Comparison of ENCODE assay signal across 18 cellular contexts in genomic region chr1:62325076-62325475, GRCh38. TPM values are rescaled to one million over a fixed set of nuclear protein-coding genes. Genes with fewer than 3 reads are reported as not detected.
A peak's percentile ranks its signal among the peaks of the same experiment; 100 is the strongest.
DNase-seq lines count a peak whose midpoint lies in the region; ATAC-seq and TF ChIP-seq lines count a peak whose summit lies in the region.
"Had no signal": no experiment of that assay in that cellular context is flagged by ENCODE, and none has a peak within 500 bp of the region (broad histone marks: within the 10 kb centered on the region; RNA-seq: fewer than 3 reads in every experiment).

No MANE protein-coding gene starts in this region.

- H4K91ac ChIP-seq in IMR-90 (ENCODE audit: insufficient read depth, low read depth, low read length): no peak overlapping the region

- DNase-seq in AG08395 (ENCODE audit: low spot score) (peak; percentile 83), IMR-90 (peak; percentile 7), dedifferentiated amniotic fluid mesenchymal stem cell (ENCODE audit: extremely low spot score) (peak; percentile 85), mesothelial cell of epicardium (ENCODE audit: low spot score in 2 of 2, unreplicated experiment in 2 of 2) (no peak), hippocampal formation (lab: John Stamatoyannopoulos, UW) (no peak), A673 (ENCODE audit: low spot score) (no peak)
- no peak for DNase-seq in activated T-helper 2 cell treated with anti-CD3 and anti-CD28 coated beads, Interferon-gamma antibody, Interleukin-2, Interleukin-4, amounts not matched to agents 10 μg/mL and 5 μg/mL and 100 μg/mL, durations not matched to agents 14 hours and 24 hours and 36 hours (ENCODE audit: low spot score)
- DNase-seq: activated CD4-positive, alpha-beta T cell treated with anti-CD3 and anti-CD28 coated beads for 1 hour; activated T-cell treated with anti-CD3 and anti-CD28 coated beads, Interleukin-2, amount 50 U/mL, for 48 hours; H9; natural killer cell; NCI-H187; NCI-H82 had no signal

- H3K27me3 ChIP-seq in IMR-90 (ENCODE audit: control insufficient read depth, insufficient read depth, low read length): no peaks in the 10 kb centered on the region
- H3K27me3 ChIP-seq in A673 (replicated peaks; ENCODE audit: insufficient read depth, low read depth, low read length, poor library complexity): peaks cover 7% of the 10 kb centered on the region
- H3K27me3 ChIP-seq: brain microvascular endothelial cell had no signal

- WGBS in IMR-90 (ENCODE audit: extremely low coverage in 2 of 2, insufficient read length in 1 of 2), 2 experiments: 50% methylated on average over 1 of the region's 4 CpGs; no CpG with 5 or more reads in 1 of the 2 experiments

- no peak overlapping the region for H2AK9ac ChIP-seq in IMR-90 (replicated peaks; ENCODE audit: low read depth, low read length, poor library complexity)

- ATAC-seq in IMR-90 (ENCODE audit: low read depth) (peak; percentile 61), GM19328 (IDR thresholded peaks at IDR 0.05; ENCODE audit: unreplicated experiment) (no peak)
- ATAC-seq: natural killer cell had no signal

- no TSS peak for BruUV-seq in IMR-90 (replicated peaks; lab: Mats Ljungman, UMichigan)
- no TSS peak for BruUV-seq in A673 (replicated peaks; lab: Mats Ljungman, UMichigan)

- no peak overlapping the region for H3K4me3 Mint-ChIP-seq in mesothelial cell of epicardium
- no peak overlapping the region for H3K4me3 Mint-ChIP-seq in activated T-helper 2 cell treated with anti-CD3 and anti-CD28 coated beads, Interferon-gamma antibody, Interleukin-2, Interleukin-4, amounts not matched to agents 10 μg/mL and 5 μg/mL and 100 μg/mL, durations not matched to agents 14 hours and 24 hours and 36 hours (ENCODE audit: low read depth)
- H3K4me3 Mint-ChIP-seq: H9, natural killer cell, type B pancreatic cell had no signal

- in situ Hi-C loops in IMR-90 (cut with MboI; ENCODE audit: low sequenced_read_pairs): no loop called here

- no peak overlapping the region for H3K14ac ChIP-seq in IMR-90 (replicated peaks; ENCODE audit: low read depth, low read length)

- no peak overlapping the region for H3K27ac ChIP-seq in IMR-90 (ENCODE audit: insufficient read depth, low read length)
- no peak overlapping the region for H3K27ac ChIP-seq in A673 (ENCODE audit: low read depth, low read length, poor library complexity, severe bottlenecking)
- H3K27ac ChIP-seq: brain microvascular endothelial cell had no signal

- H2BK15ac ChIP-seq in IMR-90 (ENCODE audit: low read depth, low read length): no peak overlapping the region

- TF ChIP-seq POLR2A in IMR-90 (IDR thresholded peaks at IDR 0.05; ENCODE audit: low read depth, low read length): no peak

- H3K36me3 ChIP-seq in IMR-90 (ENCODE audit: control insufficient read depth, insufficient read depth, low read length): no peaks in the 10 kb centered on the region
- H3K36me3 ChIP-seq in A673 (ENCODE audit: insufficient read depth, low read length, poor library complexity, severe bottlenecking): no peaks in the 10 kb centered on the region
- H3K36me3 ChIP-seq: brain microvascular endothelial cell had no signal

- H2AK5ac ChIP-seq in IMR-90 (ENCODE audit: low read depth, low read length): no peak overlapping the region

- no peak overlapping the region for H3K23ac ChIP-seq in IMR-90 (ENCODE audit: low read depth, low read length)

- no peak overlapping the region for H2AFZ ChIP-seq in IMR-90 (replicated peaks; ENCODE audit: low read length, poor library complexity)

- intact Hi-C loops in IMR-90 (cut with micrococcal nuclease): no loop called here
- intact Hi-C loops in A673 (cut with micrococcal nuclease; ENCODE audit: unreplicated experiment): no loop called here
- intact Hi-C loops in activated T-helper 2 cell treated with anti-CD3 and anti-CD28 coated beads, Interferon-gamma antibody, Interleukin-2, Interleukin-4, amounts not matched to agents 10 μg/mL and 5 μg/mL and 100 μg/mL, durations not matched to agents 14 hours and 24 hours and 36 hours (cut with micrococcal nuclease): no loop called here

- TF ChIP-seq RAD21 in IMR-90 (IDR thresholded peaks at IDR 0.05; ENCODE audit: low read length): no peak

- H3K9me3 ChIP-seq in IMR-90 (ENCODE audit: control insufficient read depth, insufficient read depth, low read length) (0 out of 2 replicates have a peak, but pooled peaks cover 1% of the 10 kb centered on the region), A673 (ENCODE audit: low read depth, low read length, poor library complexity, severe bottlenecking) (no peaks in the 10 kb centered on the region)

- H2BK5ac ChIP-seq in IMR-90 (ENCODE audit: low read depth, low read length, poor library complexity, severe bottlenecking): no peak overlapping the region

- no peak overlapping the region for H2BK120ac ChIP-seq in IMR-90 (ENCODE audit: low read depth, low read length)

- H3K27me3 Mint-ChIP-seq in mesothelial cell of epicardium (ENCODE audit: low read depth): peaks cover 1% of the 10 kb centered on the region
- peaks cover 7% of the 10 kb centered on the region for H3K27me3 Mint-ChIP-seq in activated T-helper 2 cell treated with anti-CD3 and anti-CD28 coated beads, Interferon-gamma antibody, Interleukin-2, Interleukin-4, amounts not matched to agents 10 μg/mL and 5 μg/mL and 100 μg/mL, durations not matched to agents 14 hours and 24 hours and 36 hours (ENCODE audit: low read depth)

- no peaks in the 10 kb centered on the region for H3K9me3 Mint-ChIP-seq in mesothelial cell of epicardium
- no peaks in the 10 kb centered on the region for H3K9me3 Mint-ChIP-seq in activated T-helper 2 cell treated with anti-CD3 and anti-CD28 coated beads, Interferon-gamma antibody, Interleukin-2, Interleukin-4, amounts not matched to agents 10 μg/mL and 5 μg/mL and 100 μg/mL, durations not matched to agents 14 hours and 24 hours and 36 hours
- H3K9me3 Mint-ChIP-seq: natural killer cell, type B pancreatic cell had no signal

- peaks cover 21% of the 10 kb centered on the region for H3K4me1 Mint-ChIP-seq in mesothelial cell of epicardium
- H3K4me1 Mint-ChIP-seq in activated T-helper 2 cell treated with anti-CD3 and anti-CD28 coated beads, Interferon-gamma antibody, Interleukin-2, Interleukin-4, amounts not matched to agents 10 μg/mL and 5 μg/mL and 100 μg/mL, durations not matched to agents 14 hours and 24 hours and 36 hours (ENCODE audit: low read depth): no peaks in the 10 kb centered on the region
- H3K4me1 Mint-ChIP-seq: natural killer cell had no signal

- H2BK20ac ChIP-seq in IMR-90 (ENCODE audit: low read depth, low read length): no peak overlapping the region

- H3K27ac Mint-ChIP-seq in mesothelial cell of epicardium: peak overlapping the region; percentile 62
- H3K27ac Mint-ChIP-seq in activated T-helper 2 cell treated with anti-CD3 and anti-CD28 coated beads, Interferon-gamma antibody, Interleukin-2, Interleukin-4, amounts not matched to agents 10 μg/mL and 5 μg/mL and 100 μg/mL, durations not matched to agents 14 hours and 24 hours and 36 hours: no peak overlapping the region
- H3K27ac Mint-ChIP-seq: natural killer cell, type B pancreatic cell had no signal

- H3K18ac ChIP-seq in IMR-90 (ENCODE audit: low read depth, low read length): no peak overlapping the region

- CTCF ChIA-PET in IMR-90 (lab: Yijun Ruan, JAX) (interaction anchor here (0.6 kb wide), 1 partner anchor 233 kb away, joined by 3 read pairs; no protein-coding TSS in a partner anchor), A673 (lab: Charles Lee) (no interaction called here)

- POLR2A ChIA-PET in IMR-90 (lab: Charles Lee; ENCODE audit: unreplicated experiment): no interaction called here
- POLR2A ChIA-PET in A673 (lab: Charles Lee; ENCODE audit: low non-redundant PET): no interaction called here

- no peak overlapping the region for H3K56ac ChIP-seq in IMR-90 (ENCODE audit: extremely low read depth, insufficient read depth, low read length)

- H4K5ac ChIP-seq in IMR-90 (ENCODE audit: low read depth, low read length): no peak overlapping the region

- H3K4me2 ChIP-seq in IMR-90 (ENCODE audit: low read depth, low read length): no peak overlapping the region

- H3K4me1 ChIP-seq in IMR-90 (ENCODE audit: control insufficient read depth, insufficient read depth, low read length) (no peaks in the 10 kb centered on the region), A673 (ENCODE audit: insufficient read depth, low read length, poor library complexity, severe bottlenecking) (no peaks in the 10 kb centered on the region)

- no peaks in the 10 kb centered on the region for H3K79me1 ChIP-seq in IMR-90 (ENCODE audit: low read depth in 1 of 2, low read length in 2 of 2)

- no peaks in the 10 kb centered on the region for H3K36me3 Mint-ChIP-seq in mesothelial cell of epicardium
- H3K36me3 Mint-ChIP-seq in activated T-helper 2 cell treated with anti-CD3 and anti-CD28 coated beads, Interferon-gamma antibody, Interleukin-2, Interleukin-4, amounts not matched to agents 10 μg/mL and 5 μg/mL and 100 μg/mL, durations not matched to agents 14 hours and 24 hours and 36 hours (ENCODE audit: low read depth): no peaks in the 10 kb centered on the region
- H3K36me3 Mint-ChIP-seq: natural killer cell, type B pancreatic cell had no signal

- dilution Hi-C loops in IMR-90 (cut with HindIII; ENCODE audit: low sequenced_read_pairs, unreplicated experiment): no loop called here

- no peak overlapping the region for H3K4me3 ChIP-seq in IMR-90 (ENCODE audit: insufficient read depth, low read depth, low read length)
- H3K4me3 ChIP-seq in A673 (ENCODE audit: low read depth, low read length, poor library complexity, severe bottlenecking): no peak overlapping the region

- H4K20me1 ChIP-seq in IMR-90 (ENCODE audit: insufficient read depth, low read length): no peaks in the 10 kb centered on the region

- H3K4ac ChIP-seq in IMR-90 (ENCODE audit: low read depth, low read length): no peak overlapping the region

- H3K9ac ChIP-seq in IMR-90 (ENCODE audit: low read depth, low read length): no peak overlapping the region

- TF ChIP-seq CTCF in IMR-90 (conservative IDR thresholded peaks at IDR 0.05; ENCODE audit: low read depth, low read length) (no peak), mesothelial cell of epicardium (IDR thresholded peaks at IDR 0.05; ENCODE audit: unreplicated experiment) (no peak), A673 (conservative IDR thresholded peaks at IDR 0.05; ENCODE audit: low read depth, low read length) (no peak)

- H4K8ac ChIP-seq in IMR-90 (ENCODE audit: low read depth in 2 of 2, low read length in 2 of 2): no peak overlapping the region

- H3K9me1 ChIP-seq in IMR-90 (ENCODE audit: insufficient read depth, low read length): no peaks in the 10 kb centered on the region

TF ChIP-seq in IMR-90, 13 proteins besides CTCF, POLR2A, EP300 and RAD21 (continues in another document):
- no peak for TF ChIP-seq NFE2L2 (IDR thresholded peaks at IDR 0.05; ENCODE audit: low read depth, low read length)
- no peak for TF ChIP-seq RFX5 (IDR thresholded peaks at IDR 0.05; ENCODE audit: low read depth, low read length)

RNA-seq across cellular contexts. Expression of gene KANK4, which starts 5.8 kb away (rescaled TPM):
- total RNA-seq in IMR-90 (2012; rRNA removed) (not detected in 2 replicates), mesothelial cell of epicardium (34.3 to 36.5 TPM (median 35.2 TPM) in 3 replicates), A673 (2021) (0.13 and 0.24 TPM in 2 replicates)
- not detected in 2 replicates for polyA plus RNA-seq in IMR-90 (2012; rRNA removed)
- not detected in 2 replicates for polyA plus RNA-seq in IMR-90 (2012; cell fraction: cytosol; rRNA removed)
- not detected in 2 replicates for polyA plus RNA-seq in IMR-90 (2012; cell fraction: nucleus; rRNA removed; ENCODE audit: low replicate concordance)
- total RNA-seq in activated T-helper 2 cell treated with anti-CD3 and anti-CD28 coated beads, Interferon-gamma antibody, Interleukin-2, Interleukin-4, amounts not matched to agents 10 μg/mL and 5 μg/mL and 100 μg/mL, durations not matched to agents 14 hours and 24 hours and 36 hours: not detected in 2 replicates
- total RNA-seq: endothelial cell of umbilical vein, natural killer cell had no signal
- polyA plus RNA-seq: AG04450, endothelial cell of umbilical vein had no signal

Comparison
In these comparisons a context has a peak if more than half of its experiments do, and no peak if none do; other contexts are left out.
1. DNase-seq: peak in AG08395 (single experiment), IMR-90 (single experiment) and dedifferentiated amniotic fluid mesenchymal stem cell (single experiment); none in mesothelial cell of epicardium (0 of 2), hippocampal formation (0 of 2), A673 (single experiment) and activated T-helper 2 cell treated with anti-CD3 and anti-CD28 coated beads, Interferon-gamma antibody, Interleukin-2, Interleukin-4, amounts not matched to agents 10 μg/mL and 5 μg/mL and 100 μg/mL, durations not matched to agents 14 hours and 24 hours and 36 hours (single experiment).
2. RNA of gene KANK4, which starts 5.8 kb away (total RNA-seq): 34.3 to 36.5 TPM in mesothelial cell of epicardium; 0.13 to 0.24 TPM in A673, not detected in IMR-90 and not detected in activated T-helper 2 cell treated with anti-CD3 and anti-CD28 coated beads, Interferon-gamma antibody, Interleukin-2, Interleukin-4, amounts not matched to agents 10 μg/mL and 5 μg/mL and 100 μg/mL, durations not matched to agents 14 hours and 24 hours and 36 hours; every median in the first group is over 10 times any median in the second.